In the genomic region with DNA sequence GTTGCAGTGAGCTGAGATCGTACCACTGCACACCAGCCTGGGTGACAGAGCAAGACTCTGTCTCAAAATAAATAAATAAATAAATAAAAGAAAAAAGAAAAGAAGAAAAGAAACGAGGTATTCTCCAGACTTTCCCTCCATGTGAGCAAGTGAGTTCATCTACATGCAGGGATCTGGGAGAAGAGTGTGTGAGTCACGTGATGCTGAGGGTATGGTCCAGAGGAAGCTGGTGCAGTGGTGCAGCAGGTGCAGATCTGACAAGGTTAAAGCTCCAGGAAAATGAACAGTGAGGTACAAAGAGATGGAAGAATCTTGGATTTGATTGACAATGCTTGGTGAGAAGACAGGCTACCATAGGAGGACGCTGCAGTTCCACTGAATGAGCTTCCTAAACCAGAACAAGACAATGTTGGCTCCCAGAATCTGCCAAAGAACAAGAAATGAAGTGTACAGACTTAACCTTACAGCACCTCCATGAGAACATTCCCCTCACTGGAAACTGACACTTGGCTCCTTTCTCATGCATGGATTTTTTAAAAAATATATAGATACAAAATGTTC, we compare ENCODE assay signal across 17 cellular contexts.
"Had no signal": no experiment of that assay in that cellular context is flagged by ENCODE, and none has a peak within 500 bp of the region (broad histone marks: within the 10 kb centered on the region; RNA-seq: fewer than 3 reads in every experiment).

No MANE protein-coding gene starts in this region.

- ATAC-seq: activated CD4-positive, CD25-positive, alpha-beta regulatory T cell treated with anti-CD3 and anti-CD28 coated beads, Interleukin-2, amount 50 U/mL, for 24 hours; heart left ventricle; left colon; lower lobe of right lung; stimulated activated effector memory CD8-positive, alpha-beta T cell treated with anti-CD3 and anti-CD28 coated beads, Interleukin-12 subunit alpha, Interleukin-12 subunit beta, amount 100 ng/mL, for 72 hours had no signal

- H3K4me3 ChIP-seq: heart left ventricle, lower lobe of right lung had no signal

- H3K36me3 Mint-ChIP-seq: activated naive CD8-positive, alpha-beta T cell treated with anti-CD3 and anti-CD28 coated beads, Interleukin-2, amount 10 ng/mL, durations not matched to agents 7 days and 5 days; brain; stimulated activated effector memory CD8-positive, alpha-beta T cell treated with anti-CD3 and anti-CD28 coated beads, Interleukin-12 subunit alpha, Interleukin-12 subunit beta, amount 100 ng/mL, for 72 hours had no signal

- FAIRE-seq: TTC549 had no signal

- H3K36me3 ChIP-seq: heart left ventricle, lower lobe of right lung had no signal

- H3K27me3 ChIP-seq: heart left ventricle had no signal

- H3K9me3 ChIP-seq: lower lobe of right lung had no signal

- H3K9me3 Mint-ChIP-seq: activated naive CD8-positive, alpha-beta T cell treated with anti-CD3 and anti-CD28 coated beads, Interleukin-2, amount 10 ng/mL, durations not matched to agents 7 days and 5 days had no signal

- H3K4me1 Mint-ChIP-seq: activated naive CD8-positive, alpha-beta T cell treated with anti-CD3 and anti-CD28 coated beads, Interleukin-2, amount 10 ng/mL, durations not matched to agents 7 days and 5 days; brain; central memory CD8-positive, alpha-beta T cell; immature natural killer cell; nephron progenitor cell; stimulated activated effector memory CD8-positive, alpha-beta T cell treated with anti-CD3 and anti-CD28 coated beads, Interleukin-12 subunit alpha, Interleukin-12 subunit beta, amount 100 ng/mL, for 72 hours had no signal

- H3K27me3 Mint-ChIP-seq: activated naive CD8-positive, alpha-beta T cell treated with anti-CD3 and anti-CD28 coated beads, Interleukin-2, amount 10 ng/mL, durations not matched to agents 7 days and 5 days; central memory CD8-positive, alpha-beta T cell had no signal

- H3K4me1 ChIP-seq: heart left ventricle, lower lobe of right lung had no signal

- DNase-seq: activated naive CD4-positive, alpha-beta T cell; activated naive CD8-positive, alpha-beta T cell treated with anti-CD3 and anti-CD28 coated beads, Interleukin-2, amount 10 ng/mL, durations not matched to agents 7 days and 5 days; cortex of kidney; effector CD4-positive, alpha-beta T cell; foreskin melanocyte; heart left ventricle; immature natural killer cell; left colon; lower lobe of right lung; nephron progenitor cell; stimulated activated CD4-positive, alpha-beta T cell treated with anti-CD3 and anti-CD28 coated beads, Interleukin-12 subunit alpha, Interleukin-12 subunit beta, amount 100 ng/mL, for 4 hours had no signal

- H3K27ac ChIP-seq: heart left ventricle, lower lobe of right lung had no signal

- H3K4me3 Mint-ChIP-seq: activated naive CD8-positive, alpha-beta T cell treated with anti-CD3 and anti-CD28 coated beads, Interleukin-2, amount 10 ng/mL, durations not matched to agents 7 days and 5 days; activated T-helper 1 cell treated with anti-CD3 and anti-CD28 coated beads, Interleukin-12 subunit alpha, Interleukin-12 subunit beta, Interleukin-2, Interleukin-4 antibody, amounts not matched to agents 30 ng/mL and 10 ng/mL and 1 ng/mL, durations not matched to agents 14 hours and 24 hours and 36 hours; brain; central memory CD8-positive, alpha-beta T cell; immature natural killer cell; nephron progenitor cell; stimulated activated effector memory CD8-positive, alpha-beta T cell treated with anti-CD3 and anti-CD28 coated beads, Interleukin-12 subunit alpha, Interleukin-12 subunit beta, amount 100 ng/mL, for 72 hours had no signal

- H3K27ac Mint-ChIP-seq: activated naive CD8-positive, alpha-beta T cell treated with anti-CD3 and anti-CD28 coated beads, Interleukin-2, amount 10 ng/mL, durations not matched to agents 7 days and 5 days; activated T-helper 1 cell treated with anti-CD3 and anti-CD28 coated beads, Interleukin-12 subunit alpha, Interleukin-12 subunit beta, Interleukin-2, Interleukin-4 antibody, amounts not matched to agents 30 ng/mL and 10 ng/mL and 1 ng/mL, durations not matched to agents 14 hours and 24 hours and 36 hours; brain; immature natural killer cell; nephron progenitor cell; stimulated activated effector memory CD8-positive, alpha-beta T cell treated with anti-CD3 and anti-CD28 coated beads, Interleukin-12 subunit alpha, Interleukin-12 subunit beta, amount 100 ng/mL, for 72 hours had no signal
